17 cellular contexts compared by ENCODE assay signal in the genomic region with DNA sequence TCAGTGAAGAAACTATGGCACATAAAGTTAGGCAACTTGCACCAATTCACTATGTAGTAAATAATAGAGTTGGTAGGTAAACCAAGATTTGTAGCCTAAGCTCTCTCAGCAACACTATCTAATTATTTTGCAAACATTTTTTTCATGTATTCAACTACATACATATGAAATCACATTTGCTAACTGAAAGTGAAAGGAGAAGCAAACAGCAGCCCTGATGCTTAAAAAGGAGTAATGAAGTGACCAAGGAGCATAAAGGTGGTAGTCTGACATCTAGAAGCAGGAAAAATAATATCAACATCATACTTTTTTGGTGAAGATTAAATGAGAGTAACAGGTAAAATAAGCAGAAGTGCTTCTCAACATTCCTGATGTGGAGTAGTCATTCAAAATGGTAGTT.
DNase-seq lines count a peak whose midpoint lies in the region; ATAC-seq, FAIRE-seq and TF ChIP-seq lines count a peak whose summit lies in the region.
"Had no signal": no experiment of that assay in that cellular context is flagged by ENCODE, and none has a peak within 500 bp of the region (broad histone marks: within the 10 kb centered on the region; RNA-seq: fewer than 3 reads in every experiment).

No MANE protein-coding gene starts in this region.

- no peaks in the 10 kb centered on the region for H3K9me2 ChIP-seq in MM.1S (replicated peaks; ENCODE audit: insufficient read depth, low read length)

- H3K27ac ChIP-seq in MM.1S (ENCODE audit: low read length) (no peak overlapping the region), keratinocyte (ENCODE audit: control insufficient read depth, insufficient read depth, low read length) (no peak overlapping the region)
- H3K27ac ChIP-seq: breast epithelium had no signal

- TF ChIP-seq CTCF in MM.1S (IDR thresholded peaks at IDR 0.05; ENCODE audit: low read length) (no peak), keratinocyte (optimal IDR thresholded peaks at IDR 0.05 in 1 of 3, IDR thresholded peaks at IDR 0.05 in 1 of 3, conservative IDR thresholded peaks at IDR 0.05 in 1 of 3; ENCODE audit: extremely low read depth in 1 of 3, insufficient read depth in 2 of 3, low read length in 3 of 3) (no peak)

- H2AFZ ChIP-seq in MM.1S (ENCODE audit: low read length) (peak overlapping the region; percentile 38), keratinocyte (ENCODE audit: control insufficient read depth, low read length) (peak overlapping the region; percentile 39)

- no peaks in the 10 kb centered on the region for H3K27me3 ChIP-seq in MM.1S (replicated peaks; ENCODE audit: insufficient read depth, low read length)
- no peaks in the 10 kb centered on the region for H3K27me3 ChIP-seq in keratinocyte (ENCODE audit: control insufficient read depth, extremely low read depth, insufficient read depth, low read length)
- H3K27me3 ChIP-seq: breast epithelium had no signal

- H3K4me3 ChIP-seq in MM.1S (ENCODE audit: low read length) = no peak overlapping the region
- H3K4me3 ChIP-seq in keratinocyte (ENCODE audit: control insufficient read depth in 2 of 3, extremely low read depth in 1 of 3, insufficient read depth in 2 of 3, low read depth in 1 of 3, low read length in 3 of 3) = no peak overlapping the region
- H3K4me3 ChIP-seq: breast epithelium had no signal

- H4K20me1 ChIP-seq in MM.1S (ENCODE audit: insufficient read depth, low read length) (no peaks in the 10 kb centered on the region), keratinocyte (ENCODE audit: control insufficient read depth, extremely low read depth, insufficient read depth, low read length) (no peaks in the 10 kb centered on the region)

- peak overlapping the region; percentile 45 for H3K4me2 ChIP-seq in MM.1S (ENCODE audit: low read depth, low read length)
- H3K4me2 ChIP-seq in keratinocyte (ENCODE audit: control insufficient read depth, extremely low read depth, insufficient read depth, low read depth, low read length) = no peak overlapping the region

- dilution Hi-C loops in keratinocyte (cut with MboI; ENCODE audit: extremely low pct_ligation_motif_present, low sequenced_read_pairs) = no loop called here

- H3K9me3 ChIP-seq in MM.1S (replicated peaks; ENCODE audit: insufficient read depth, low read length) = no peaks in the 10 kb centered on the region
- H3K9me3 ChIP-seq in keratinocyte (ENCODE audit: control insufficient read depth, low read depth, low read length) = no peaks in the 10 kb centered on the region
- H3K9me3 ChIP-seq: breast epithelium had no signal

- H3K36me3 ChIP-seq in MM.1S (replicated peaks; ENCODE audit: insufficient read depth, low read length) (no peaks in the 10 kb centered on the region), keratinocyte (ENCODE audit: control insufficient read depth in 2 of 2, extremely low read depth in 1 of 2, insufficient read depth in 2 of 2, low read length in 2 of 2) (no peaks in the 10 kb centered on the region)
- H3K36me3 ChIP-seq: breast epithelium had no signal

- peak; percentile 71 for DNase-seq in MM.1S
- no peak for DNase-seq in keratinocyte (ENCODE audit: low read depth, low spot score)
- no peak for DNase-seq in GF-D8 (lab: John Stamatoyannopoulos, UW)
- DNase-seq in NCI-H526 (lab: John Stamatoyannopoulos, UW) = no peak
- DNase-seq: activated CD4-positive, alpha-beta T cell treated with anti-CD3 and anti-CD28 coated beads for 36 hours; activated T-cell treated with anti-CD3 and anti-CD28 coated beads, Interleukin-2, amount 50 U/mL, for 4 hours; C1 segment of cervical spinal cord; foreskin fibroblast; naive thymus-derived CD8-positive, alpha-beta T cell; NCI-H2081; stimulated activated CD4-positive, alpha-beta T cell treated with anti-CD3 and anti-CD28 coated beads, Interleukin-15, amount 100 ng/mL, for 24 hours had no signal

- FAIRE-seq in keratinocyte (lab: Jason Lieb, UNC) = no peak
- FAIRE-seq: GM12891 had no signal

- no peaks in the 10 kb centered on the region for H3K9me1 ChIP-seq in keratinocyte (ENCODE audit: control insufficient read depth, extremely low read depth, insufficient read depth, low read length)

- no peaks in the 10 kb centered on the region for H3F3A ChIP-seq in MM.1S (ENCODE audit: insufficient read depth, low read length)

- no peak overlapping the region for H3K9ac ChIP-seq in MM.1S (ENCODE audit: low read length)
- no peak overlapping the region for H3K9ac ChIP-seq in keratinocyte (ENCODE audit: control insufficient read depth, extremely low read depth, insufficient read depth, low read length)

- peak; percentile 94 for ATAC-seq in GM18519 (IDR thresholded peaks at IDR 0.05; ENCODE audit: low FRiP score, unreplicated experiment)
- peak; percentile 67 for ATAC-seq in GM21723 (IDR thresholded peaks at IDR 0.05; ENCODE audit: unreplicated experiment)
- no peak for ATAC-seq in HG03442 (IDR thresholded peaks at IDR 0.05; ENCODE audit: unreplicated experiment)
- ATAC-seq: activated CD4-positive, alpha-beta T cell treated with anti-CD3 and anti-CD28 coated beads for 36 hours; activated T-cell treated with anti-CD3 and anti-CD28 coated beads, Interleukin-2, amount 50 U/mL, for 4 hours; naive thymus-derived CD8-positive, alpha-beta T cell; Right ventricle myocardium inferior had no signal

- H3K79me2 ChIP-seq in MM.1S (ENCODE audit: low read length) (no peaks in the 10 kb centered on the region), keratinocyte (ENCODE audit: control insufficient read depth, insufficient read depth, low read length) (no peaks in the 10 kb centered on the region)

- H3K4me1 ChIP-seq in MM.1S (ENCODE audit: low read length) = no peaks in the 10 kb centered on the region
- H3K4me1 ChIP-seq in keratinocyte (ENCODE audit: control insufficient read depth, extremely low read depth, insufficient read depth, low read length) = no peaks in the 10 kb centered on the region
- H3K4me1 ChIP-seq: breast epithelium had no signal
